In genomic region chr2:32832821-32833220, GRCh38 we compare ENCODE assay signal across 14 cellular contexts.
DNase-seq lines count a peak whose midpoint lies in the region; ATAC-seq and TF ChIP-seq lines count a peak whose summit lies in the region.
"Had no signal": no experiment of that assay in that cellular context is flagged by ENCODE, and none has a peak within 500 bp of the region (broad histone marks: within the 10 kb centered on the region; RNA-seq: fewer than 3 reads in every experiment).

No MANE protein-coding gene starts in this region.

- H3K4me1 Mint-ChIP-seq in type B pancreatic cell (ENCODE audit: unreplicated experiment) = peaks cover 33% of the 10 kb centered on the region

- H3K4me1 ChIP-seq in lower lobe of right lung = no peaks in the 10 kb centered on the region
- H3K4me1 ChIP-seq: gastroesophageal sphincter had no signal

- H3K27me3 ChIP-seq in lower lobe of right lung (ENCODE audit: low read depth) = no peaks in the 10 kb centered on the region
- H3K27me3 ChIP-seq: gastroesophageal sphincter had no signal

- H3K4me3 Mint-ChIP-seq in type B pancreatic cell = no peak overlapping the region
- H3K4me3 Mint-ChIP-seq: activated T-cell treated with anti-CD3 and anti-CD28 coated beads, Interleukin-2, amount 50 U/mL, for 4 hours; natural killer cell treated with Interleukin-12 subunit alpha and Interleukin-12 subunit beta and Interleukin-15 and Interleukin-18, amount 100 ng/mL, for 72 hours had no signal

- ATAC-seq in lower lobe of right lung (no peak), GM18907 (IDR thresholded peaks at IDR 0.05; ENCODE audit: unreplicated experiment) (no peak)
- ATAC-seq: activated T-cell treated with anti-CD3 and anti-CD28 coated beads, Interleukin-2, amount 50 U/mL, for 4 hours; gastroesophageal sphincter; natural killer cell treated with Interleukin-12 subunit alpha and Interleukin-12 subunit beta and Interleukin-15 and Interleukin-18, amount 100 ng/mL, for 72 hours had no signal

- TF ChIP-seq CTCF in astrocyte of the cerebellum (IDR thresholded peaks at IDR 0.05; ENCODE audit: low read depth, low read length, missing control alignments) = no peak
- TF ChIP-seq CTCF in type B pancreatic cell (conservative IDR thresholded peaks at IDR 0.05) = no peak
- no peak for TF ChIP-seq CTCF in lower lobe of right lung (IDR thresholded peaks at IDR 0.05)

- DNase-seq in HS-27A (ENCODE audit: low read depth) (peak; percentile 7), astrocyte of the cerebellum (ENCODE audit: low read depth) (peak; percentile 59), iPS DF 19.7 (ENCODE audit: low read depth, low spot score) (peak; percentile 12), type B pancreatic cell (ENCODE audit: extremely low spot score, unreplicated experiment) (no peak), lower lobe of right lung (no peak), NK-92 (lab: John Stamatoyannopoulos, UW; ENCODE audit: unreplicated experiment) (no peak)
- DNase-seq: activated T-cell treated with anti-CD3 and anti-CD28 coated beads, Interleukin-2, amount 50 U/mL, for 4 hours; amygdala; MV-4-11; SW 1271 had no signal

- in situ Hi-C loops in astrocyte of the cerebellum (cut with HindIII; ENCODE audit: low sequenced_read_pairs) = no loop called here

- no peaks in the 10 kb centered on the region for H3K9me3 Mint-ChIP-seq in type B pancreatic cell

- H3K36me3 Mint-ChIP-seq in type B pancreatic cell = no peaks in the 10 kb centered on the region
- H3K36me3 Mint-ChIP-seq: natural killer cell treated with Interleukin-12 subunit alpha and Interleukin-12 subunit beta and Interleukin-15 and Interleukin-18, amount 100 ng/mL, for 72 hours had no signal

- H3K27ac ChIP-seq in lower lobe of right lung = no peak overlapping the region
- H3K27ac ChIP-seq: gastroesophageal sphincter, skin epidermis had no signal

- no peaks in the 10 kb centered on the region for H3K36me3 ChIP-seq in lower lobe of right lung
- H3K36me3 ChIP-seq: gastroesophageal sphincter had no signal

- intact Hi-C loops in lower lobe of right lung (cut with DNase I) = no loop called here

- H3K27me3 Mint-ChIP-seq in type B pancreatic cell = no peaks in the 10 kb centered on the region

- H3K27ac Mint-ChIP-seq in type B pancreatic cell = peak overlapping the region; percentile 31
- H3K27ac Mint-ChIP-seq: natural killer cell treated with Interleukin-12 subunit alpha and Interleukin-12 subunit beta and Interleukin-15 and Interleukin-18, amount 100 ng/mL, for 72 hours had no signal

- H3K4me3 ChIP-seq in astrocyte of the cerebellum (ENCODE audit: low read depth, low read length) = no peak overlapping the region
- H3K4me3 ChIP-seq in lower lobe of right lung = no peak overlapping the region
- H3K4me3 ChIP-seq: gastroesophageal sphincter, skin epidermis had no signal

- peaks cover 8% of the 10 kb centered on the region for H3K9me3 ChIP-seq in lower lobe of right lung

Comparison
In these comparisons a context has a peak if more than half of its experiments do, and no peak if none do; other contexts are left out.
1. DNase-seq: peak in HS-27A (single experiment), astrocyte of the cerebellum (single experiment) and iPS DF 19.7 (single experiment); none in type B pancreatic cell (single experiment), lower lobe of right lung (single experiment) and NK-92 (single experiment).